ENCODE assay signal across 8 cellular contexts in genomic region chr22:50201191-50202129, GRCh38. TPM values are rescaled to one million over a fixed set of nuclear protein-coding genes. Genes with fewer than 3 reads are reported as not detected.
DNase-seq lines count a peak whose midpoint lies in the region; ATAC-seq, FAIRE-seq and TF ChIP-seq lines count a peak whose summit lies in the region.

No MANE protein-coding gene starts in this region.

- intact Hi-C loops in HepG2 (cut with micrococcal nuclease; ENCODE audit: unreplicated experiment) (no loop called here), thyroid gland (cut with DNase I) (no loop called here)

- DNase-seq in D341Med (ENCODE audit: low spot score) (peak; percentile 79), brain microvascular endothelial cell (no peak), HepG2 (ENCODE audit: low spot score) (peak; percentile 23), thyroid gland (peak; percentile 39 to 42), NCI-H2107 treated with DMSO at 0.1 percent for 48 hours (lab: John Stamatoyannopoulos, UW; ENCODE audit: unreplicated experiment) (no peak), NCI-H2081 (lab: John Stamatoyannopoulos, UW) (no peak)

- TF ChIP-seq CTCF in KMS-11 (conservative IDR thresholded peaks at IDR 0.05; ENCODE audit: low read depth, low read length) (no peak), brain microvascular endothelial cell (IDR thresholded peaks at IDR 0.05; ENCODE audit: low read depth, low read length, missing control alignments) (no peak), HepG2 (CRISPR knock-in tag; IDR thresholded peaks at IDR 0.05) (no peak), thyroid gland (IDR thresholded peaks at IDR 0.05) (no peak)

- H3K4me3 ChIP-seq in KMS-11 (IDR thresholded peaks at IDR 0.05; ENCODE audit: insufficient read depth, low read depth, low read length) (no peak overlapping the region), brain microvascular endothelial cell (ENCODE audit: low read depth, low read length) (peak overlapping the region; percentile 66), HepG2 (replicated peaks in 1 of 3; ENCODE audit: insufficient read depth in 1 of 3, low read depth in 2 of 3, low read length in 3 of 3) (peak overlapping the region; percentile 70 to 91 (median 88)), thyroid gland (replicated peaks in 1 of 3) (peak overlapping the region; percentile 29 to 70 (median 51))

- TF ChIP-seq EP300 in HepG2 (IDR thresholded peaks at IDR 0.05; ENCODE audit: low read depth in 2 of 2, low read length in 2 of 2) (no peak), HepG2 (CRISPR knock-in tag; IDR thresholded peaks at IDR 0.05; ENCODE audit: borderline replicate concordance) (no peak)

- H2AFZ ChIP-seq in KMS-11 (ENCODE audit: low read depth) (no peak overlapping the region), HepG2 (ENCODE audit: low read length) (no peak overlapping the region)

- H3K36me3 ChIP-seq in KMS-11 (ENCODE audit: insufficient read depth) (no peaks in the 10 kb centered on the region), brain microvascular endothelial cell (replicated peaks) (peaks cover 17% of the 10 kb centered on the region), HepG2 (replicated peaks in 1 of 2; ENCODE audit: control insufficient read depth in 1 of 2, insufficient read depth in 2 of 2, low read length in 2 of 2) (peaks cover 7 to 9% of the 10 kb centered on the region in 2 experiments; a peak in 4 of 5 replicates), thyroid gland (peaks cover 14 to 19% of the 10 kb centered on the region in 2 donors)

- H3K27ac ChIP-seq in KMS-11 (no peak overlapping the region), brain microvascular endothelial cell (no peak overlapping the region), HepG2 (ENCODE audit: extremely low read length, insufficient read depth, low read length) (peak overlapping the region; percentile 73), thyroid gland (peak overlapping the region in 1 of 3 donors; percentile 60)

- TF ChIP-seq POLR2A in HepG2 (IDR thresholded peaks at IDR 0.05; ENCODE audit: insufficient read depth in 1 of 2, low read depth in 2 of 2, low read length in 2 of 2) = 0 out of 4 replicates have a peak, but pooled peaks of 1 of the 2 experiments have one; percentile 27
- no peak for TF ChIP-seq POLR2A in thyroid gland (IDR thresholded peaks at IDR 0.05)

- no TSS peak for BruUV-seq in HepG2 (replicated peaks; lab: Mats Ljungman, UMichigan)

- H4K20me1 ChIP-seq in KMS-11 (ENCODE audit: insufficient read depth) (no peaks in the 10 kb centered on the region), HepG2 (ENCODE audit: insufficient read depth, low read length) (peaks cover 11% of the 10 kb centered on the region)

- in situ Hi-C loops in brain microvascular endothelial cell (cut with HindIII; ENCODE audit: low pct_ligation_motif_present, low sequenced_read_pairs) (no loop called here), HepG2 (cut with HindIII; ENCODE audit: extremely low pct_ligation_motif_present, low pct_unique_long_range_greater_than_20kb) (no loop called here)

- H3K79me2 ChIP-seq in KMS-11 (ENCODE audit: insufficient read depth, low read depth) (peaks cover 6% of the 10 kb centered on the region; the same call in 1 of the 2 replicates), HepG2 (ENCODE audit: insufficient read depth, low read length) (peaks cover 14% of the 10 kb centered on the region)

- no peak for FAIRE-seq in HepG2 (lab: Jason Lieb, UNC)

- H3K9me3 ChIP-seq in HepG2 (ENCODE audit: low read length) (no peaks in the 10 kb centered on the region), thyroid gland (no peaks in the 10 kb centered on the region)

- WGBS in HepG2 (ENCODE audit: low lambda C conversion rate) = 1% methylated on average over 25 of the region's 115 CpGs
- 16 to 25% methylated on average over 13 to 19 of the region's 115 CpGs for WGBS in thyroid gland, 2 donors

- no peaks in the 10 kb centered on the region for H3K4me1 ChIP-seq in KMS-11 (ENCODE audit: low read depth, poor library complexity, severe bottlenecking)
- H3K4me1 ChIP-seq in HepG2 (ENCODE audit: insufficient read depth, low read length) = peaks cover 44% of the 10 kb centered on the region
- H3K4me1 ChIP-seq in thyroid gland = peaks cover 18 to 19% of the 10 kb centered on the region in 2 donors

- CTCF ChIA-PET in HepG2 (lab: Yijun Ruan, JAX; ENCODE audit: low intra/inter-chr PET ratio, low total read pairs) = no interaction called here

- H3K4me2 ChIP-seq in KMS-11 (peak overlapping the region; percentile 36; the same call in 1 of the 2 replicates), HepG2 (ENCODE audit: low read depth, low read length) (peak overlapping the region; percentile 99)

- POLR2A ChIA-PET in HepG2 (lab: Yijun Ruan, JAX) = no interaction called here

- ATAC-seq in GM21619 (IDR thresholded peaks at IDR 0.05; ENCODE audit: unreplicated experiment) (peak; percentile 23), HepG2 (peak; percentile 47)

- peak overlapping the region; percentile 30; the same call in 1 of the 2 replicates for H3K9ac ChIP-seq in KMS-11
- peak overlapping the region; percentile 74 for H3K9ac ChIP-seq in HepG2 (ENCODE audit: insufficient read depth, low read depth, low read length)

- H3K27me3 ChIP-seq in KMS-11 (ENCODE audit: insufficient read depth, low read depth) (no peaks in the 10 kb centered on the region), brain microvascular endothelial cell (replicated peaks) (no peaks in the 10 kb centered on the region), HepG2 (ENCODE audit: control insufficient read depth in 1 of 2, insufficient read depth in 2 of 2, low read length in 2 of 2) (no peaks in the 10 kb centered on the region), thyroid gland (no peaks in the 10 kb centered on the region)

- TF ChIP-seq RAD21 in HepG2 (CRISPR knock-in tag; IDR thresholded peaks at IDR 0.05) = peak; percentile 13; the same call in 1 of the 2 replicates

RNA-seq across cellular contexts. Expression of gene SELENOO, which starts 0.6 kb away (rescaled TPM):
- total RNA-seq in HepG2 (2016; rRNA removed; fragmentation: Illumina TruSeq; extraction: Trizol) (12.5 and 19.0 TPM in 2 replicates), thyroid gland (10 to 100 TPM; 20.7 to 50.6 (median 31.0) TPM)
- 2.8 and 3.8 TPM in 2 replicates for total RNA-seq in HepG2 (2016; cell fraction: cytosol; rRNA removed; fragmentation: Illumina TruSeq; extraction: Trizol; ENCODE audit: low read depth)
- total RNA-seq in HepG2 (2016; cell fraction: insoluble cytoplasmic fraction; rRNA removed; fragmentation: Illumina TruSeq; extraction: Trizol) = 9.4 and 19.8 TPM in 2 replicates
- 6.0 and 7.6 TPM in 2 replicates for total RNA-seq in HepG2 (2016; cell fraction: membrane; rRNA removed; fragmentation: Illumina TruSeq; extraction: Trizol)
- total RNA-seq in HepG2 (2016; cell fraction: nucleus; rRNA removed; fragmentation: Illumina TruSeq; extraction: Trizol) = 18.8 and 19.9 TPM in 2 replicates
- polyA plus RNA-seq in HepG2 (2011; rRNA removed) = 14.4 and 18.7 TPM in 2 replicates
- 10.0 and 18.1 TPM in 2 replicates for polyA plus RNA-seq in HepG2 (2011; cell fraction: cytosol; rRNA removed)
- polyA plus RNA-seq in HepG2 (2011; cell fraction: nucleus; rRNA removed) = 88.6 and 104 TPM in 2 replicates
- polyA plus RNA-seq in HepG2 (2012) = 10.9 and 17.7 TPM in 2 replicates
- 3.5 and 4.0 TPM in 2 replicates for polyA plus RNA-seq in HepG2 (2016; cell fraction: cytosol; fragmentation: Illumina TruSeq; extraction: Trizol; ENCODE audit: low read depth)
- 9.5 and 12.3 TPM in 2 replicates for polyA plus RNA-seq in HepG2 (2016; cell fraction: insoluble cytoplasmic fraction; fragmentation: Illumina TruSeq; extraction: Trizol; ENCODE audit: low read depth)
- 4.9 and 5.3 TPM in 2 replicates for polyA plus RNA-seq in HepG2 (2016; cell fraction: membrane; fragmentation: Illumina TruSeq; extraction: Trizol; ENCODE audit: low read depth)
- 54.2 and 57.7 TPM in 2 replicates for polyA plus RNA-seq in HepG2 (2016; cell fraction: nucleus; fragmentation: Illumina TruSeq; extraction: Trizol; ENCODE audit: insufficient read depth, low read depth)
- polyA minus RNA-seq in HepG2 (2011; rRNA and poly(A)+ RNA removed; ENCODE audit: low replicate concordance) = 9.7 and 16.7 TPM in 2 replicates
- 6.4 and 6.9 TPM in 2 replicates for polyA minus RNA-seq in HepG2 (2011; cell fraction: cytosol; rRNA and poly(A)+ RNA removed)
- 7.5 and 7.7 TPM in 2 replicates for polyA minus RNA-seq in HepG2 (2011; cell fraction: nucleus; rRNA and poly(A)+ RNA removed)

RNA-seq across cellular contexts. Expression of gene TRABD, which starts 15.7 kb away (rescaled TPM):
- total RNA-seq in HepG2 (2016; rRNA removed; fragmentation: Illumina TruSeq; extraction: Trizol) (16.2 and 21.5 TPM in 2 replicates), thyroid gland (10 to 100 TPM; 26.6 to 51.9 (median 31.5) TPM)
- total RNA-seq in HepG2 (2016; cell fraction: cytosol; rRNA removed; fragmentation: Illumina TruSeq; extraction: Trizol; ENCODE audit: low read depth) = 8.1 and 8.5 TPM in 2 replicates
- 14.1 and 20.1 TPM in 2 replicates for total RNA-seq in HepG2 (2016; cell fraction: insoluble cytoplasmic fraction; rRNA removed; fragmentation: Illumina TruSeq; extraction: Trizol)
- 15.9 and 17.7 TPM in 2 replicates for total RNA-seq in HepG2 (2016; cell fraction: membrane; rRNA removed; fragmentation: Illumina TruSeq; extraction: Trizol)
- total RNA-seq in HepG2 (2016; cell fraction: nucleus; rRNA removed; fragmentation: Illumina TruSeq; extraction: Trizol) = 12.3 and 17.7 TPM in 2 replicates
- polyA plus RNA-seq in HepG2 (2011; rRNA removed) = 28.9 and 36.8 TPM in 2 replicates
- 15.8 and 28.0 TPM in 2 replicates for polyA plus RNA-seq in HepG2 (2011; cell fraction: cytosol; rRNA removed)
- 241 and 327 TPM in 2 replicates for polyA plus RNA-seq in HepG2 (2011; cell fraction: nucleus; rRNA removed)
- polyA plus RNA-seq in HepG2 (2012) = 19.6 and 35.2 TPM in 2 replicates
- 10.4 and 11.2 TPM in 2 replicates for polyA plus RNA-seq in HepG2 (2016; cell fraction: cytosol; fragmentation: Illumina TruSeq; extraction: Trizol; ENCODE audit: low read depth)
- polyA plus RNA-seq in HepG2 (2016; cell fraction: insoluble cytoplasmic fraction; fragmentation: Illumina TruSeq; extraction: Trizol; ENCODE audit: low read depth) = 19.9 and 22.8 TPM in 2 replicates
- polyA plus RNA-seq in HepG2 (2016; cell fraction: membrane; fragmentation: Illumina TruSeq; extraction: Trizol; ENCODE audit: low read depth) = 15.2 and 16.9 TPM in 2 replicates
- 56.6 and 60.9 TPM in 2 replicates for polyA plus RNA-seq in HepG2 (2016; cell fraction: nucleus; fragmentation: Illumina TruSeq; extraction: Trizol; ENCODE audit: insufficient read depth, low read depth)
- polyA minus RNA-seq in HepG2 (2011; rRNA and poly(A)+ RNA removed; ENCODE audit: low replicate concordance) = 22.4 and 30.1 TPM in 2 replicates
- 9.7 and 11.7 TPM in 2 replicates for polyA minus RNA-seq in HepG2 (2011; cell fraction: cytosol; rRNA and poly(A)+ RNA removed)
- 14.4 and 18.2 TPM in 2 replicates for polyA minus RNA-seq in HepG2 (2011; cell fraction: nucleus; rRNA and poly(A)+ RNA removed)

RNA-seq across cellular contexts. Expression of gene PANX2, which starts 30.9 kb away (rescaled TPM):
- total RNA-seq in HepG2 (2016; rRNA removed; fragmentation: Illumina TruSeq; extraction: Trizol) = 0.15 and 0.58 TPM in 2 replicates
- total RNA-seq in HepG2 (2016; cell fraction: cytosol; rRNA removed; fragmentation: Illumina TruSeq; extraction: Trizol; ENCODE audit: low read depth) = 0.20 and 0.35 TPM in 2 replicates
- total RNA-seq in HepG2 (2016; cell fraction: insoluble cytoplasmic fraction; rRNA removed; fragmentation: Illumina TruSeq; extraction: Trizol) = 0.19 TPM in 2 replicates
- 1.1 and 1.4 TPM in 2 replicates for total RNA-seq in HepG2 (2016; cell fraction: membrane; rRNA removed; fragmentation: Illumina TruSeq; extraction: Trizol)
- total RNA-seq in HepG2 (2016; cell fraction: nucleus; rRNA removed; fragmentation: Illumina TruSeq; extraction: Trizol) = 0.47 and 0.56 TPM in 2 replicates
- polyA plus RNA-seq in HepG2 (2011; rRNA removed) = 1.1 TPM in 2 replicates
- polyA plus RNA-seq in HepG2 (2011; cell fraction: cytosol; rRNA removed) = 0.99 and 1.7 TPM in 2 replicates
- polyA plus RNA-seq in HepG2 (2011; cell fraction: nucleus; rRNA removed) = 2.5 and 4.2 TPM in 2 replicates
- 1.6 and 3.8 TPM in 2 replicates for polyA plus RNA-seq in HepG2 (2012)
- polyA plus RNA-seq in HepG2 (2016; cell fraction: cytosol; fragmentation: Illumina TruSeq; extraction: Trizol; ENCODE audit: low read depth) = 1.3 and 1.4 TPM in 2 replicates
- polyA plus RNA-seq in HepG2 (2016; cell fraction: insoluble cytoplasmic fraction; fragmentation: Illumina TruSeq; extraction: Trizol; ENCODE audit: low read depth) = 1.1 and 1.4 TPM in 2 replicates
- polyA plus RNA-seq in HepG2 (2016; cell fraction: membrane; fragmentation: Illumina TruSeq; extraction: Trizol; ENCODE audit: low read depth) = 2.9 and 3.6 TPM in 2 replicates
- 2.0 and 2.3 TPM in 2 replicates for polyA plus RNA-seq in HepG2 (2016; cell fraction: nucleus; fragmentation: Illumina TruSeq; extraction: Trizol; ENCODE audit: insufficient read depth, low read depth)
- 0.78 and 0.84 TPM in 2 replicates for polyA minus RNA-seq in HepG2 (2011; rRNA and poly(A)+ RNA removed; ENCODE audit: low replicate concordance)
- polyA minus RNA-seq in HepG2 (2011; cell fraction: cytosol; rRNA and poly(A)+ RNA removed) = 0.30 and 0.79 TPM in 2 replicates
- 0.37 and 0.39 TPM in 2 replicates for polyA minus RNA-seq in HepG2 (2011; cell fraction: nucleus; rRNA and poly(A)+ RNA removed)
- total RNA-seq in thyroid gland = 10 to 100 TPM in 3 of 4 donors, 1 to 10 TPM in 1; 9.0 to 12.1 (median 10.9) TPM

RNA-seq across cellular contexts. Expression of gene TUBGCP6, which starts 43.4 kb away (rescaled TPM):
- 5.8 and 15.7 TPM in 2 replicates for total RNA-seq in HepG2 (2016; rRNA removed; fragmentation: Illumina TruSeq; extraction: Trizol)
- total RNA-seq in HepG2 (2016; cell fraction: cytosol; rRNA removed; fragmentation: Illumina TruSeq; extraction: Trizol; ENCODE audit: low read depth) = 3.8 and 4.4 TPM in 2 replicates
- total RNA-seq in HepG2 (2016; cell fraction: insoluble cytoplasmic fraction; rRNA removed; fragmentation: Illumina TruSeq; extraction: Trizol) = 4.6 and 17.4 TPM in 2 replicates
- total RNA-seq in HepG2 (2016; cell fraction: membrane; rRNA removed; fragmentation: Illumina TruSeq; extraction: Trizol) = 4.6 and 5.1 TPM in 2 replicates
- total RNA-seq in HepG2 (2016; cell fraction: nucleus; rRNA removed; fragmentation: Illumina TruSeq; extraction: Trizol) = 23.1 and 29.5 TPM in 2 replicates
- 14.6 and 23.7 TPM in 2 replicates for polyA plus RNA-seq in HepG2 (2011; rRNA removed)
- polyA plus RNA-seq in HepG2 (2011; cell fraction: cytosol; rRNA removed) = 2.6 and 4.8 TPM in 2 replicates
- 276 and 340 TPM in 2 replicates for polyA plus RNA-seq in HepG2 (2011; cell fraction: nucleus; rRNA removed)
- 13.4 and 15.8 TPM in 2 replicates for polyA plus RNA-seq in HepG2 (2012)
- 0.95 and 1.2 TPM in 2 replicates for polyA plus RNA-seq in HepG2 (2016; cell fraction: cytosol; fragmentation: Illumina TruSeq; extraction: Trizol; ENCODE audit: low read depth)
- 3.6 and 4.4 TPM in 2 replicates for polyA plus RNA-seq in HepG2 (2016; cell fraction: insoluble cytoplasmic fraction; fragmentation: Illumina TruSeq; extraction: Trizol; ENCODE audit: low read depth)
- 0.86 and 2.1 TPM in 2 replicates for polyA plus RNA-seq in HepG2 (2016; cell fraction: membrane; fragmentation: Illumina TruSeq; extraction: Trizol; ENCODE audit: low read depth)
- polyA plus RNA-seq in HepG2 (2016; cell fraction: nucleus; fragmentation: Illumina TruSeq; extraction: Trizol; ENCODE audit: insufficient read depth, low read depth) = 62.8 and 72.9 TPM in 2 replicates
- 11.6 and 16.8 TPM in 2 replicates for polyA minus RNA-seq in HepG2 (2011; rRNA and poly(A)+ RNA removed; ENCODE audit: low replicate concordance)
- 2.7 and 4.0 TPM in 2 replicates for polyA minus RNA-seq in HepG2 (2011; cell fraction: cytosol; rRNA and poly(A)+ RNA removed)
- polyA minus RNA-seq in HepG2 (2011; cell fraction: nucleus; rRNA and poly(A)+ RNA removed) = 32.9 and 40.9 TPM in 2 replicates
- 100 to 1,000 TPM in 1 of 4 donors, 10 to 100 TPM in 3; 64.6 to 102 (median 80.3) TPM for total RNA-seq in thyroid gland

RNA-seq across cellular contexts. Expression of gene HDAC10, which starts 49.6 kb away (rescaled TPM):
- 4.0 and 13.9 TPM in 2 replicates for total RNA-seq in HepG2 (2016; rRNA removed; fragmentation: Illumina TruSeq; extraction: Trizol)
- 7.1 and 8.7 TPM in 2 replicates for total RNA-seq in HepG2 (2016; cell fraction: cytosol; rRNA removed; fragmentation: Illumina TruSeq; extraction: Trizol; ENCODE audit: low read depth)
- total RNA-seq in HepG2 (2016; cell fraction: insoluble cytoplasmic fraction; rRNA removed; fragmentation: Illumina TruSeq; extraction: Trizol) = 4.1 and 13.9 TPM in 2 replicates
- 4.4 and 4.6 TPM in 2 replicates for total RNA-seq in HepG2 (2016; cell fraction: membrane; rRNA removed; fragmentation: Illumina TruSeq; extraction: Trizol)
- 23.1 and 23.7 TPM in 2 replicates for total RNA-seq in HepG2 (2016; cell fraction: nucleus; rRNA removed; fragmentation: Illumina TruSeq; extraction: Trizol)
- polyA plus RNA-seq in HepG2 (2011; rRNA removed) = 14.9 and 19.7 TPM in 2 replicates
- 1.8 and 3.9 TPM in 2 replicates for polyA plus RNA-seq in HepG2 (2011; cell fraction: cytosol; rRNA removed)
- 257 and 366 TPM in 2 replicates for polyA plus RNA-seq in HepG2 (2011; cell fraction: nucleus; rRNA removed)
- 15.0 and 23.8 TPM in 2 replicates for polyA plus RNA-seq in HepG2 (2012)
- polyA plus RNA-seq in HepG2 (2016; cell fraction: cytosol; fragmentation: Illumina TruSeq; extraction: Trizol; ENCODE audit: low read depth) = 0.86 TPM in 2 replicates
- 3.2 and 5.7 TPM in 2 replicates for polyA plus RNA-seq in HepG2 (2016; cell fraction: insoluble cytoplasmic fraction; fragmentation: Illumina TruSeq; extraction: Trizol; ENCODE audit: low read depth)
- polyA plus RNA-seq in HepG2 (2016; cell fraction: membrane; fragmentation: Illumina TruSeq; extraction: Trizol; ENCODE audit: low read depth) = 2.1 TPM in 2 replicates
- 72.4 and 82.8 TPM in 2 replicates for polyA plus RNA-seq in HepG2 (2016; cell fraction: nucleus; fragmentation: Illumina TruSeq; extraction: Trizol; ENCODE audit: insufficient read depth, low read depth)
- 7.7 and 20.9 TPM in 2 replicates for polyA minus RNA-seq in HepG2 (2011; rRNA and poly(A)+ RNA removed; ENCODE audit: low replicate concordance)
- 3.9 and 4.2 TPM in 2 replicates for polyA minus RNA-seq in HepG2 (2011; cell fraction: cytosol; rRNA and poly(A)+ RNA removed)
- polyA minus RNA-seq in HepG2 (2011; cell fraction: nucleus; rRNA and poly(A)+ RNA removed) = 34.9 and 37.9 TPM in 2 replicates
- total RNA-seq in thyroid gland = 10 to 100 TPM; 31.4 to 42.7 (median 32.5) TPM

Comparison
In these comparisons a context has a peak if more than half of its experiments do, and no peak if none do; other contexts are left out.
1. DNase-seq: peak in D341Med (single experiment), HepG2 (single experiment) and thyroid gland (2 of 2); none in brain microvascular endothelial cell (single experiment), NCI-H2107 treated with DMSO at 0.1 percent for 48 hours (single experiment) and NCI-H2081 (0 of 2).
2. RNA of gene PANX2, which starts 30.9 kb away (total RNA-seq): 9.0 to 12.1 TPM in thyroid gland; 0.15 to 1.4 TPM in HepG2; every median in the first group is over 4 times any median in the second.